In the genomic region with DNA sequence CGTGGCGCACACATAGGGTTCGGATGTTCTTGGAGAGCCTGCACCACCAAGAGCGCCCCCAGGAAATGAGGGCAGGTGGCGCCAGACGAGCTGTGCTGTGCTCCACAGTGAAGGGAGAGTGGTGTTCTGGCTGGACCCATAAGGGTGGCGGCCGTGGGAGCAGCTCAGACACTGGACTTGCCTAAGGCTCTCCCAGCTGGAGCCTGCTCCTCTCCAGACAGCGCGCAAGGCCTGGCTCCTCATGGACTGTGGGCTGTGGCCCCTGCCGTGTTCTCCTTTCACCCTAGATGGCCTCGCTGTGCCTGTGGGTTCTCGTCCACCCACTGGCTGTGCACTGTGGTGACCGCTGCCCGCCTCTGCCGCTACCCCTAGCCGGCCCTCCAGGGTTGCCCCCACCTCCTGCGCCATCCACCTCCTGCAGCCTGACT, we compare ENCODE assay signal across 28 cellular contexts.
DNase-seq lines count a peak whose midpoint lies in the region; ATAC-seq and TF ChIP-seq lines count a peak whose summit lies in the region.
"Had no signal": no experiment of that assay in that cellular context is flagged by ENCODE, and none has a peak within 500 bp of the region (broad histone marks: within the 10 kb centered on the region; RNA-seq: fewer than 3 reads in every experiment).

No MANE protein-coding gene starts in this region.

- H3K27me3 Mint-ChIP-seq in activated T-helper 17 cell treated with anti-CD3 and anti-CD28 coated beads, Interleukin-2, amount 50 U/mL, for 72 hours: no peaks in the 10 kb centered on the region
- H3K27me3 Mint-ChIP-seq in neural crest cell (ENCODE audit: low read depth): no peaks in the 10 kb centered on the region
- H3K27me3 Mint-ChIP-seq in glutamatergic neuron (ENCODE audit: unreplicated experiment): peaks cover 3% of the 10 kb centered on the region
- H3K27me3 Mint-ChIP-seq: activated CD4-positive, alpha-beta T cell treated with anti-CD3 and anti-CD28 coated beads, Interleukin-2, amount 10 ng/mL, durations not matched to agents 7 days and 5 days; activated CD8-positive, alpha-beta memory T cell treated with anti-CD3 and anti-CD28 coated beads, Interleukin-2, amount 10 ng/mL, durations not matched to agents 7 days and 5 days had no signal

- ATAC-seq in right cardiac atrium: peak; percentile 19 to 32
- no peak for ATAC-seq in activated T-helper 17 cell treated with anti-CD3 and anti-CD28 coated beads, Interleukin-2, amount 50 U/mL, for 72 hours (replicated peaks)
- ATAC-seq: activated CD8-positive, alpha-beta memory T cell treated with anti-CD3 and anti-CD28 coated beads, Interleukin-2, amount 10 ng/mL, durations not matched to agents 7 days and 5 days had no signal

- H3K4me1 ChIP-seq in right cardiac atrium (ENCODE audit: control insufficient read depth, insufficient read depth, low read length) (peaks cover 2% of the 10 kb centered on the region), right atrium auricular region (peaks cover 0 to 10% of the 10 kb centered on the region in 2 donors)
- H3K4me1 ChIP-seq: ascending aorta, colonic mucosa, HAP-1 had no signal

- H3K4me1 Mint-ChIP-seq in activated T-helper 17 cell treated with anti-CD3 and anti-CD28 coated beads, Interleukin-2, amount 50 U/mL, for 72 hours: peaks cover 28% of the 10 kb centered on the region
- H3K4me1 Mint-ChIP-seq in neural crest cell (peaks cover 14% of the 10 kb centered on the region), glutamatergic neuron (ENCODE audit: low read depth, unreplicated experiment) (peaks cover 15% of the 10 kb centered on the region)

- H3K4me3 ChIP-seq in right cardiac atrium (ENCODE audit: low read length): no peak overlapping the region
- no peak overlapping the region for H3K4me3 ChIP-seq in right atrium auricular region
- H3K4me3 ChIP-seq: ascending aorta, cardiac muscle cell, colonic mucosa, HAP-1, heart right ventricle had no signal

- H3K27ac ChIP-seq in right cardiac atrium (ENCODE audit: low read length): no peak overlapping the region
- no peak overlapping the region for H3K27ac ChIP-seq in right atrium auricular region
- H3K27ac ChIP-seq: ascending aorta, colonic mucosa, heart right ventricle had no signal

- no peak overlapping the region for H3K4me3 Mint-ChIP-seq in activated T-helper 17 cell treated with anti-CD3 and anti-CD28 coated beads, Interleukin-2, amount 50 U/mL, for 72 hours
- no peak overlapping the region for H3K4me3 Mint-ChIP-seq in neural crest cell
- no peak overlapping the region for H3K4me3 Mint-ChIP-seq in glutamatergic neuron (ENCODE audit: unreplicated experiment)
- H3K4me3 Mint-ChIP-seq: activated CD4-positive, alpha-beta T cell treated with anti-CD3 and anti-CD28 coated beads, Interleukin-2, amount 10 ng/mL, durations not matched to agents 7 days and 5 days; activated CD8-positive, alpha-beta memory T cell treated with anti-CD3 and anti-CD28 coated beads, Interleukin-2, amount 10 ng/mL, durations not matched to agents 7 days and 5 days had no signal

- DNase-seq in right cardiac atrium: no peak
- DNase-seq in right atrium auricular region (ENCODE audit: low spot score): no peak
- no peak for DNase-seq in neural crest cell (ENCODE audit: low read depth, low spot score)
- no peak for DNase-seq in hepatic stellate cell (ENCODE audit: low spot score)
- DNase-seq in glutamatergic neuron: no peak
- DNase-seq in stimulated activated CD8-positive, alpha-beta memory T cell treated with anti-CD3 and anti-CD28 coated beads, Interleukin-4, amount 100 ng/mL, for 48 hours: no peak
- no peak for DNase-seq in dedifferentiated amniotic fluid mesenchymal stem cell (ENCODE audit: extremely low spot score)
- DNase-seq: ACHN; activated CD4-positive, alpha-beta T cell treated with anti-CD3 and anti-CD28 coated beads, Interleukin-2, amount 10 ng/mL, durations not matched to agents 7 days and 5 days; activated CD8-positive, alpha-beta memory T cell treated with anti-CD3 and anti-CD28 coated beads, Interleukin-2, amount 10 ng/mL, durations not matched to agents 7 days and 5 days; C1 segment of cervical spinal cord; colonic mucosa; COR-L47; effector memory CD4-positive, alpha-beta T cell; erythroblast; heart right ventricle; MV-4-11; NCI-H1436 treated with DMSO at 0.1 percent for 48 hours; NCI-H510A; nucleus accumbens; Right ventricle myocardium superior; small intestine; trophoblast cell had no signal

- H3K27me3 ChIP-seq in right cardiac atrium (ENCODE audit: control insufficient read depth, insufficient read depth): no peaks in the 10 kb centered on the region
- no peaks in the 10 kb centered on the region for H3K27me3 ChIP-seq in right atrium auricular region
- H3K27me3 ChIP-seq: ascending aorta, cardiac muscle cell, colonic mucosa, heart right ventricle had no signal

- no peak for TF ChIP-seq CTCF in right atrium auricular region (IDR thresholded peaks at IDR 0.05)
- no peak for TF ChIP-seq CTCF in neural crest cell (conservative IDR thresholded peaks at IDR 0.05)
- TF ChIP-seq CTCF in glutamatergic neuron (IDR thresholded peaks at IDR 0.05; ENCODE audit: partially characterized antibody, unreplicated experiment): no peak

- peak overlapping the region; percentile 51 for H3K27ac Mint-ChIP-seq in activated T-helper 17 cell treated with anti-CD3 and anti-CD28 coated beads, Interleukin-2, amount 50 U/mL, for 72 hours
- H3K27ac Mint-ChIP-seq in neural crest cell (ENCODE audit: unreplicated experiment) (peak overlapping the region; percentile 36), glutamatergic neuron (ENCODE audit: unreplicated experiment) (no peak overlapping the region)
- H3K27ac Mint-ChIP-seq: activated CD4-positive, alpha-beta T cell treated with anti-CD3 and anti-CD28 coated beads, Interleukin-2, amount 10 ng/mL, durations not matched to agents 7 days and 5 days; activated CD8-positive, alpha-beta memory T cell treated with anti-CD3 and anti-CD28 coated beads, Interleukin-2, amount 10 ng/mL, durations not matched to agents 7 days and 5 days; activated naive CD4-positive, alpha-beta T cell treated with anti-CD3 and anti-CD28 coated beads, Interleukin-2, amount 50 U/mL, for 72 hours had no signal

- peaks cover 12% of the 10 kb centered on the region for H3K36me3 ChIP-seq in right atrium auricular region
- H3K36me3 ChIP-seq: colonic mucosa had no signal

- intact Hi-C loops in right cardiac atrium (cut with DNase I): no loop called here

- H3K36me3 Mint-ChIP-seq in activated T-helper 17 cell treated with anti-CD3 and anti-CD28 coated beads, Interleukin-2, amount 50 U/mL, for 72 hours (ENCODE audit: low read depth): peaks cover 51% of the 10 kb centered on the region
- H3K36me3 Mint-ChIP-seq in neural crest cell (ENCODE audit: low read depth): peaks cover 37% of the 10 kb centered on the region
- H3K36me3 Mint-ChIP-seq in glutamatergic neuron (ENCODE audit: unreplicated experiment): peaks cover 17% of the 10 kb centered on the region

- WGBS in right cardiac atrium: 93% methylated on average over 18 of the region's 18 CpGs

- no peaks in the 10 kb centered on the region for H3K9me3 ChIP-seq in right cardiac atrium (ENCODE audit: control insufficient read depth, low read length)
- no peaks in the 10 kb centered on the region for H3K9me3 ChIP-seq in right atrium auricular region
- H3K9me3 ChIP-seq: ascending aorta, colonic mucosa, HAP-1 had no signal

- H3K9me3 Mint-ChIP-seq in activated T-helper 17 cell treated with anti-CD3 and anti-CD28 coated beads, Interleukin-2, amount 50 U/mL, for 72 hours: no peaks in the 10 kb centered on the region
- H3K9me3 Mint-ChIP-seq in neural crest cell (peaks cover 13% of the 10 kb centered on the region), glutamatergic neuron (ENCODE audit: unreplicated experiment) (peaks cover 4% of the 10 kb centered on the region)
